ENCODE assay signal across 2 cellular contexts in genomic region chr6:167097770-167098169, GRCh38.
A peak's percentile ranks its signal among the peaks of the same experiment; 100 is the strongest.
TF ChIP-seq lines count a peak whose summit lies in the region.

No MANE protein-coding gene starts in this region.

TF ChIP-seq in GM23338, 12 proteins besides CTCF, POLR2A, EP300 and RAD21:
- TF ChIP-seq ZNF462 (CRISPR knock-in tag; IDR thresholded peaks at IDR 0.05) (no peak), ETS1 (IDR thresholded peaks at IDR 0.05) (no peak), STAT1 (IDR thresholded peaks at IDR 0.05; ENCODE audit: unreplicated experiment) (no peak), EZH2 (IDR thresholded peaks at IDR 0.05; ENCODE audit: low read depth, unreplicated experiment) (no peak), REST (IDR thresholded peaks at IDR 0.05; ENCODE audit: unreplicated experiment) (no peak), CREB1 (CRISPR knock-in tag; IDR thresholded peaks at IDR 0.05; ENCODE audit: low read depth) (no peak), EZH2phosphoT487 (IDR thresholded peaks at IDR 0.05; ENCODE audit: unreplicated experiment) (no peak), JUNB (IDR thresholded peaks at IDR 0.05; ENCODE audit: unreplicated experiment) (no peak)

TF ChIP-seq in GM12878, 131 proteins besides CTCF, POLR2A, EP300 and RAD21 (continued from another document):
- TF ChIP-seq MLLT1 (IDR thresholded peaks at IDR 0.05), result 0 out of 2 replicates have a peak, but pooled peaks have one; percentile 11
